14 cellular contexts compared by ENCODE assay signal in the genomic region with DNA sequence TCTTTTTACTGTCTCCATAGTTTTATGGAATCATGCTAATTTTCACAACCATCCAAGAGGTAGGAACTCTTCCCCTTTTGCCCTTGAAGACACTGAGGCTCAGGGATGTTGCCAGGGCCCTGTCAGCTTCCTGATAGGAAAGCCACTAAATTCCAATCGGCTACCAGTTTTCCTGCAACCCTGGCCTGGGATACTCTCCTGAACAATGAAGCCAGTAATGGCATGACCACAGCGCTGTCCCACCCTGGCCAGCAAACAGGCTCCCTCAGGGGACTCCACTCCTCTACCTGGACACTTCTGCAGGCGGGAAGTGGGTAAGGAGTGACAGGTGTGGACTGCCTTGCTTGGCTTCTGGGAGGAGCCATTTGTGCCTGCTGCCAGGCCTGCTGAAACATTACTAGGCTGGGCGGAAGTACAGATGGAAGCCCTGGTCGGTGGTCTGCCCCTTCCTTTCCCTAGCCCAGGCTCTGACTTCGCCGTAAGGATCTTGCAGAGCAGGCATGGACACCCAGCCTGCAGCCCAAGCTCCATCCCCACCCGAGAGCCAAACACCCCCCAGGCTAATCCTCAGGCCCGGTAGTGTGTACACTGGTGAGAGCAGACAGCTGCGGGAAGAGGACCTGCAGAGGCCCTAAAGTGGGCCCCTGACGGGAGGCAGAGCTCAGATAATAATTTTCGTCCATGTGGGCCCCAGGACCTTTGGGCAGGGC.
DNase-seq lines count a peak whose midpoint lies in the region; ATAC-seq, FAIRE-seq and TF ChIP-seq lines count a peak whose summit lies in the region.
"Had no signal": no experiment of that assay in that cellular context is flagged by ENCODE, and none has a peak within 500 bp of the region (broad histone marks: within the 10 kb centered on the region; RNA-seq: fewer than 3 reads in every experiment).

No MANE protein-coding gene starts in this region.

- H3K4me3 ChIP-seq in PC-3 (ENCODE audit: low read length) (no peak overlapping the region), H1 (ENCODE audit: extremely low read depth in 1 of 4, insufficient read depth in 2 of 4, low read depth in 3 of 4, low read length in 4 of 4) (peak overlapping the region in 1 of 4 experiments; percentile 70; a peak in 1 of 8 replicates), neuronal stem cell (ENCODE audit: low read length in 2 of 2) (no peak overlapping the region)

- no peak for TF ChIP-seq RAD21 in H1 (IDR thresholded peaks at IDR 0.05 in 1 of 2, conservative IDR thresholded peaks at IDR 0.05 in 1 of 2; ENCODE audit: low read depth in 2 of 2, low read length in 2 of 2)

- H3K4me3 Mint-ChIP-seq in activated CD4-positive, alpha-beta T cell treated with anti-CD3 and anti-CD28 coated beads, Interleukin-2, amount 10 ng/mL, durations not matched to agents 24 days and 14 days, result peak overlapping the region; percentile 55

- H3K27me3 Mint-ChIP-seq in activated CD4-positive, alpha-beta T cell treated with anti-CD3 and anti-CD28 coated beads, Interleukin-2, amount 10 ng/mL, durations not matched to agents 24 days and 14 days, result peaks cover 47% of the 10 kb centered on the region

- no peak overlapping the region for H2BK120ac ChIP-seq in H1 (replicated peaks; ENCODE audit: low read depth, low read length)
- H2BK120ac ChIP-seq in neuronal stem cell (ENCODE audit: low read depth, low read length), result no peak overlapping the region

- H3K4ac ChIP-seq in H1 (replicated peaks; ENCODE audit: insufficient read length, low read depth, low read length), result no peak overlapping the region
- H3K4ac ChIP-seq in neuronal stem cell (ENCODE audit: low read length), result no peak overlapping the region

- no peaks in the 10 kb centered on the region for H3K9me2 ChIP-seq in PC-3 (replicated peaks; ENCODE audit: low read length)

- H2BK20ac ChIP-seq in H1 (ENCODE audit: low read length), result no peak overlapping the region

- H4K8ac ChIP-seq in H1 (ENCODE audit: extremely low read depth, insufficient read depth, low read length) (no peak overlapping the region), neuronal stem cell (ENCODE audit: low read depth, low read length) (no peak overlapping the region)

- FAIRE-seq in H1 (lab: Jason Lieb, UNC), result no peak

- no peaks in the 10 kb centered on the region for H3K79me1 ChIP-seq in H1 (ENCODE audit: low read depth, low read length)
- H3K79me1 ChIP-seq in neuronal stem cell (ENCODE audit: low read depth, low read length), result no peaks in the 10 kb centered on the region

- ATAC-seq in PC-3 (no peak), HG03025 (IDR thresholded peaks at IDR 0.05; ENCODE audit: low FRiP score, unreplicated experiment) (no peak), HG02623 (IDR thresholded peaks at IDR 0.05; ENCODE audit: unreplicated experiment) (no peak), HG03442 (IDR thresholded peaks at IDR 0.05; ENCODE audit: unreplicated experiment) (no peak)

- H4K5ac ChIP-seq in H1 (ENCODE audit: insufficient read length, low read depth, low read length), result no peak overlapping the region

- TF ChIP-seq POLR2A in H1 (IDR thresholded peaks at IDR 0.05; ENCODE audit: control extremely low read depth in 1 of 2, low read depth in 2 of 2, low read length in 2 of 2), result no peak

- BruUV-seq in PC-3 (replicated peaks; lab: Mats Ljungman, UMichigan), result no TSS peak

- no peak overlapping the region for H3K14ac ChIP-seq in H1 (ENCODE audit: insufficient read length)
- H3K14ac ChIP-seq in neuronal stem cell (ENCODE audit: low read length), result no peak overlapping the region

- H3F3A ChIP-seq in PC-3 (ENCODE audit: low read length, unreplicated experiment), result no peaks in the 10 kb centered on the region

- no peak overlapping the region for H3K56ac ChIP-seq in H1 (replicated peaks; ENCODE audit: insufficient read length, low read depth, low read length)

- 0 out of 2 replicates have a peak overlapping the region, but pooled peaks have one; percentile 84 for H3K4me2 ChIP-seq in PC-3 (ENCODE audit: low read length)
- peak overlapping the region; percentile 65 to 74; a peak in 3 of 4 replicates for H3K4me2 ChIP-seq in H1 (ENCODE audit: insufficient read depth in 1 of 2, low read depth in 2 of 2, low read length in 2 of 2)
- no peak overlapping the region for H3K4me2 ChIP-seq in neuronal stem cell (ENCODE audit: insufficient read depth, low read length, poor library complexity, severe bottlenecking)

- POLR2A ChIA-PET in PC-3 (lab: Charles Lee; ENCODE audit: unreplicated experiment) (no interaction called here), H1 (lab: Charles Lee; ENCODE audit: partially characterized antibody) (interaction anchor here (1.0 kb wide), 1 partner anchor 79 kb away, joined by 3 read pairs; no protein-coding TSS in a partner anchor)

- H2BK5ac ChIP-seq in H1 (ENCODE audit: low read depth, low read length) (no peak overlapping the region), neuronal stem cell (ENCODE audit: low read length) (no peak overlapping the region)

- no peak for TF ChIP-seq CTCF in PC-3 (conservative IDR thresholded peaks at IDR 0.05; ENCODE audit: low read depth, low read length)
- no peak for TF ChIP-seq CTCF in H1 (IDR thresholded peaks at IDR 0.05; ENCODE audit: control extremely low read depth in 1 of 3, insufficient read depth in 1 of 3, low read depth in 1 of 3, low read length in 3 of 3)

- H3K27me3 ChIP-seq in PC-3 (ENCODE audit: low read length) (no peaks in the 10 kb centered on the region), H1 (replicated peaks in 1 of 4; ENCODE audit: control insufficient read depth in 3 of 4, extremely low read depth in 1 of 4, insufficient read depth in 3 of 4, low read length in 3 of 4) (peaks cover 0 to 16% (median 11%) of the 10 kb centered on the region in 4 experiments; a peak in 5 of 7 replicates), neuronal stem cell (ENCODE audit: control insufficient read depth in 3 of 3, insufficient read depth in 3 of 3, low read depth in 1 of 3, low read length in 3 of 3) (peaks cover 0 to 26% (median 0%) of the 10 kb centered on the region in 3 experiments)
- H3K27me3 ChIP-seq: tibial artery had no signal

- no peak for TF ChIP-seq EP300 in H1 (IDR thresholded peaks at IDR 0.05; ENCODE audit: borderline replicate concordance in 1 of 2, low read depth in 2 of 2, low read length in 2 of 2)

- WGBS in H1 (ENCODE audit: extremely low coverage in 1 of 2, insufficient coverage in 1 of 2, insufficient read length in 1 of 2, insufficient replicate concordance in 2 of 2, low coverage in 1 of 2, low lambda C conversion rate in 2 of 2, missing lambda C conversion rate in 1 of 2), 2 experiments, result 88% methylated on average over 12 of the region's 12 CpGs; no CpG with 5 or more reads in 1 of the 2 experiments
- no CpG with 5 or more reads among the region's 12 CpGs for WGBS in neuronal stem cell (ENCODE audit: extremely low coverage in 2 of 2, insufficient read length in 2 of 2, insufficient replicate concordance in 1 of 2), 2 donors

- H3K9me3 ChIP-seq in PC-3 (ENCODE audit: low read length) (no peaks in the 10 kb centered on the region), H1 (ENCODE audit: insufficient read depth in 2 of 2, low read depth in 1 of 2, low read length in 1 of 2) (no peaks in the 10 kb centered on the region), neuronal stem cell (replicated peaks in 1 of 2; ENCODE audit: control insufficient read depth in 2 of 2, insufficient read depth in 1 of 2, low read depth in 1 of 2, low read length in 2 of 2) (peaks cover 0 to 3% of the 10 kb centered on the region in 2 donors)
- H3K9me3 ChIP-seq: heart right ventricle, tibial artery had no signal

- peaks cover 3% of the 10 kb centered on the region for H3K4me1 Mint-ChIP-seq in activated CD4-positive, alpha-beta T cell treated with anti-CD3 and anti-CD28 coated beads, Interleukin-2, amount 10 ng/mL, durations not matched to agents 24 days and 14 days

- H3K18ac ChIP-seq in H1 (ENCODE audit: extremely low read depth, low read length), result peak overlapping the region; percentile 3; the same call in 1 of the 2 replicates
- peak overlapping the region; percentile 62 for H3K18ac ChIP-seq in neuronal stem cell (ENCODE audit: low read length)

- CTCF ChIA-PET in PC-3 (lab: Charles Lee) (no interaction called here), H1 (lab: Charles Lee; ENCODE audit: partially characterized antibody) (interaction anchor here (0.6 to 1.7 kb wide), 5 partner anchors 12 to 604 kb away, joined by 3 to 8 read pairs (median 4); no protein-coding TSS in a partner anchor)

- H3K4me1 ChIP-seq in PC-3 (ENCODE audit: insufficient read depth, low read length), result peaks cover 4% of the 10 kb centered on the region
- peaks cover 0 to 18% (median 10%) of the 10 kb centered on the region in 4 experiments; a peak in 5 of 7 replicates for H3K4me1 ChIP-seq in H1 (replicated peaks in 1 of 4; ENCODE audit: control insufficient read depth in 3 of 4, insufficient read depth in 4 of 4, low read length in 3 of 4)
- H3K4me1 ChIP-seq in neuronal stem cell (ENCODE audit: control insufficient read depth in 2 of 2, insufficient read depth in 1 of 2, low read depth in 1 of 2, low read length in 2 of 2), result peaks cover 0 to 11% of the 10 kb centered on the region in 2 donors

- intact Hi-C loops in activated CD4-positive, alpha-beta T cell treated with anti-CD3 and anti-CD28 coated beads, Interleukin-2, amount 10 ng/mL, durations not matched to agents 24 days and 14 days (cut with micrococcal nuclease), result no loop called here
- intact Hi-C loops in PC-3 (cut with micrococcal nuclease), result no loop called here

- H3K23ac ChIP-seq in H1 (ENCODE audit: insufficient read length) (no peak overlapping the region), neuronal stem cell (ENCODE audit: low read depth, low read length, poor library complexity) (no peak overlapping the region)

- DNase-seq in activated CD4-positive, alpha-beta T cell treated with anti-CD3 and anti-CD28 coated beads, Interleukin-2, amount 10 ng/mL, durations not matched to agents 24 days and 14 days, result no peak
- DNase-seq in activated CD4-positive, alpha-beta T cell treated with anti-CD3 and anti-CD28 coated beads for 4 hours, result no peak
- DNase-seq in PC-3 (no peak), H1 (ENCODE audit: low read depth in 1 of 2, low spot score in 2 of 2) (no peak), neuronal stem cell (ENCODE audit: low spot score) (no peak)
- DNase-seq: central memory CD4-positive, alpha-beta T cell; heart right ventricle; NCI-H1048; NCI-H2227 treated with DMSO at 0.1 percent for 48 hours; occipital lobe had no signal

- H3K9ac ChIP-seq in PC-3 (ENCODE audit: low read length), result no peak overlapping the region
- H3K9ac ChIP-seq in H1 (replicated peaks in 1 of 4; ENCODE audit: extremely low read depth in 1 of 4, low read depth in 3 of 4, low read length in 3 of 4), result no peak overlapping the region
- no peak overlapping the region for H3K9ac ChIP-seq in neuronal stem cell (ENCODE audit: low read depth, low read length, poor library complexity)

- H3K23me2 ChIP-seq in H1 (ENCODE audit: low read depth, low read length), result peaks cover 5% of the 10 kb centered on the region

- H3K79me2 ChIP-seq in PC-3 (ENCODE audit: low read length) (no peaks in the 10 kb centered on the region), H1 (ENCODE audit: control insufficient read depth in 1 of 2, insufficient read depth in 2 of 2, low read length in 2 of 2) (no peaks in the 10 kb centered on the region)

- H4K20me1 ChIP-seq in PC-3 (ENCODE audit: low read length), result no peaks in the 10 kb centered on the region
- no peaks in the 10 kb centered on the region for H4K20me1 ChIP-seq in H1 (replicated peaks in 1 of 2; ENCODE audit: control insufficient read depth in 1 of 2, insufficient read depth in 2 of 2, low read length in 2 of 2)

- no peak overlapping the region for H3K27ac Mint-ChIP-seq in activated CD4-positive, alpha-beta T cell treated with anti-CD3 and anti-CD28 coated beads, Interleukin-2, amount 10 ng/mL, durations not matched to agents 24 days and 14 days

- H3K27ac ChIP-seq in PC-3 (ENCODE audit: low read length) (no peak overlapping the region), H1 (ENCODE audit: low read depth, low read length) (no peak overlapping the region), neuronal stem cell (replicated peaks; ENCODE audit: low read length) (no peak overlapping the region)
- H3K27ac ChIP-seq: tibial artery had no signal

- no peaks in the 10 kb centered on the region for H3K9me3 Mint-ChIP-seq in activated CD4-positive, alpha-beta T cell treated with anti-CD3 and anti-CD28 coated beads, Interleukin-2, amount 10 ng/mL, durations not matched to agents 24 days and 14 days

- no peak overlapping the region; the same call in 1 of the 2 replicates for H2BK12ac ChIP-seq in H1 (ENCODE audit: low read depth, low read length)
- peak overlapping the region; percentile 77 for H2BK12ac ChIP-seq in neuronal stem cell (ENCODE audit: low read length)

- H3K36me3 Mint-ChIP-seq in activated CD4-positive, alpha-beta T cell treated with anti-CD3 and anti-CD28 coated beads, Interleukin-2, amount 10 ng/mL, durations not matched to agents 24 days and 14 days (ENCODE audit: low read depth), result no peaks in the 10 kb centered on the region

- no peaks in the 10 kb centered on the region for H3K36me3 ChIP-seq in PC-3 (ENCODE audit: low read depth, low read length)
- no peaks in the 10 kb centered on the region for H3K36me3 ChIP-seq in H1 (ENCODE audit: control insufficient read depth in 2 of 4, insufficient read depth in 4 of 4, low read length in 3 of 4)
- H3K36me3 ChIP-seq in neuronal stem cell (replicated peaks in 1 of 2; ENCODE audit: control insufficient read depth in 2 of 2, insufficient read depth in 2 of 2, low read length in 2 of 2), result no peaks in the 10 kb centered on the region
- H3K36me3 ChIP-seq: heart right ventricle, tibial artery had no signal

- H4K91ac ChIP-seq in H1 (replicated peaks; ENCODE audit: insufficient read length, low read length) (no peak overlapping the region), neuronal stem cell (ENCODE audit: low read depth, low read length, poor library complexity) (no peak overlapping the region)

- no peak overlapping the region for H2BK15ac ChIP-seq in H1 (ENCODE audit: low read length)
- peak overlapping the region; percentile 65 for H2BK15ac ChIP-seq in neuronal stem cell (ENCODE audit: low read length)

- H2AFZ ChIP-seq in PC-3 (ENCODE audit: low read length) (no peak overlapping the region), H1 (ENCODE audit: low read length) (peak overlapping the region; percentile 40; the same call in 1 of the 2 replicates), neuronal stem cell (ENCODE audit: low read length) (no peak overlapping the region)

- H2AK5ac ChIP-seq in H1 (ENCODE audit: low read depth, low read length), result no peak overlapping the region
- peak overlapping the region; percentile 27 for H2AK5ac ChIP-seq in neuronal stem cell (ENCODE audit: low read depth, low read length)
